ENCODE assay signal across 18 cellular contexts in genomic region chr17:78895322-78895721, GRCh38. TPM values are rescaled to one million over a fixed set of nuclear protein-coding genes. Genes with fewer than 3 reads are reported as not detected.
DNase-seq lines count a peak whose midpoint lies in the region; ATAC-seq and TF ChIP-seq lines count a peak whose summit lies in the region.
"Had no signal": no experiment of that assay in that cellular context is flagged by ENCODE, and none has a peak within 500 bp of the region (broad histone marks: within the 10 kb centered on the region; RNA-seq: fewer than 3 reads in every experiment).

No MANE protein-coding gene starts in this region.

- POLR2A ChIA-PET in SK-N-SH (lab: Yijun Ruan, JAX): no interaction called here

- no peak overlapping the region for H3K4me3 ChIP-seq in esophagus squamous epithelium
- H3K4me3 ChIP-seq in neural progenitor cell: no peak overlapping the region
- H3K4me3 ChIP-seq in thoracic aorta: peak overlapping the region; percentile 26
- H3K4me3 ChIP-seq in SK-N-SH (ENCODE audit: low read depth in 2 of 2, low read length in 1 of 2): no peak overlapping the region
- H3K4me3 ChIP-seq: MG63 had no signal

- H3K79me2 ChIP-seq in neural progenitor cell (ENCODE audit: low read depth): peaks cover 19% of the 10 kb centered on the region
- H3K79me2 ChIP-seq in SK-N-SH (ENCODE audit: insufficient read depth): peaks cover 99% of the 10 kb centered on the region

- H3K36me3 ChIP-seq in esophagus squamous epithelium: no peaks in the 10 kb centered on the region
- no peaks in the 10 kb centered on the region for H3K36me3 ChIP-seq in neural progenitor cell
- H3K36me3 ChIP-seq in thoracic aorta: peaks cover 12% of the 10 kb centered on the region
- peaks cover 12 to 16% of the 10 kb centered on the region in 2 experiments for H3K36me3 ChIP-seq in SK-N-SH (replicated peaks in 1 of 2; ENCODE audit: control insufficient read depth in 1 of 2, insufficient read depth in 2 of 2, low read length in 1 of 2)

- no peaks in the 10 kb centered on the region for H3K9me3 Mint-ChIP-seq in neural progenitor cell
- H3K9me3 Mint-ChIP-seq: effector memory CD8-positive, alpha-beta T cell; T-helper 1 cell treated with Interleukin-12 subunit alpha and Interleukin-12 subunit beta and Interleukin-4 antibody, amounts not matched to agents 30 μg/mL and 1 μg/mL, for 36 hours had no signal

- no peak for TF ChIP-seq POLR2A in esophagus squamous epithelium (IDR thresholded peaks at IDR 0.05)

- intact Hi-C loops in esophagus squamous epithelium (cut with DNase I): no loop called here

- DNase-seq in esophagus squamous epithelium (lab: John Stamatoyannopoulos, UW) (no peak), neural progenitor cell (ENCODE audit: low spot score) (no peak), thoracic aorta (ENCODE audit: low spot score) (no peak), NCI-H2081 (lab: John Stamatoyannopoulos, UW) (no peak), epidermal melanocyte (ENCODE audit: insufficient read length, low spot score) (no peak), SK-N-SH (no peak)
- DNase-seq: activated CD4-positive, CD25-positive, alpha-beta regulatory T cell; activated CD8-positive, alpha-beta memory T cell treated with anti-CD3 and anti-CD28 coated beads, Interleukin-2, amount 10 ng/mL, durations not matched to agents 7 days and 5 days; activated naive CD4-positive, alpha-beta T cell treated with Interleukin-2 at 50 U/mL for 16 hours; C1 segment of cervical spinal cord; effector memory CD8-positive, alpha-beta T cell; MG63; NCI-H1930; NCI-H526 treated with DMSO at 0.1 percent for 48 hours; stimulated activated CD4-positive, alpha-beta T cell treated with anti-CD3 and anti-CD28 coated beads, Interleukin-4, amount 100 ng/mL, for 1 hour had no signal

- no peak for TF ChIP-seq EP300 in SK-N-SH (IDR thresholded peaks at IDR 0.05; ENCODE audit: borderline replicate concordance in 1 of 2, low read depth in 1 of 2, low read length in 1 of 2)

- H3K4me1 Mint-ChIP-seq in neural progenitor cell: peaks cover 65% of the 10 kb centered on the region

- TF ChIP-seq CTCF in esophagus squamous epithelium (IDR thresholded peaks at IDR 0.05) (no peak), neural progenitor cell (IDR thresholded peaks at IDR 0.05) (no peak), thoracic aorta (IDR thresholded peaks at IDR 0.05) (no peak), SK-N-SH (IDR thresholded peaks at IDR 0.05) (no peak)

- WGBS in esophagus squamous epithelium, 2 donors: 44 to 54% methylated on average over 5 of the region's 5 CpGs
- 91% methylated on average over 5 of the region's 5 CpGs for WGBS in SK-N-SH (ENCODE audit: low lambda C conversion rate)

- peak overlapping the region; percentile 25 for H3K27ac Mint-ChIP-seq in neural progenitor cell
- H3K27ac Mint-ChIP-seq: activated CD8-positive, alpha-beta memory T cell treated with anti-CD3 and anti-CD28 coated beads, Interleukin-2, amount 10 ng/mL, durations not matched to agents 7 days and 5 days; effector memory CD8-positive, alpha-beta T cell; T-helper 1 cell treated with Interleukin-12 subunit alpha and Interleukin-12 subunit beta and Interleukin-4 antibody, amounts not matched to agents 30 μg/mL and 1 μg/mL, for 36 hours had no signal

- CTCF ChIA-PET in SK-N-SH (lab: Yijun Ruan, JAX): interaction anchor here (1.2 to 7.4 kb wide), 6 partner anchors 9 to 76 kb away, joined by 3 to 44 read pairs (median 10); no protein-coding TSS in a partner anchor

- no peak overlapping the region for H2AFZ ChIP-seq in neural progenitor cell (replicated peaks)
- no peak overlapping the region for H2AFZ ChIP-seq in SK-N-SH (ENCODE audit: low read depth)

- H3F3A ChIP-seq in neural progenitor cell (ENCODE audit: low read depth) (peaks cover 7% of the 10 kb centered on the region), SK-N-SH (replicated peaks; ENCODE audit: insufficient read depth) (peaks cover 13% of the 10 kb centered on the region)

- peaks cover 4% of the 10 kb centered on the region for H3K27me3 Mint-ChIP-seq in neural progenitor cell (ENCODE audit: insufficient read depth, low read depth)
- H3K27me3 Mint-ChIP-seq: activated CD8-positive, alpha-beta memory T cell treated with anti-CD3 and anti-CD28 coated beads, Interleukin-2, amount 10 ng/mL, durations not matched to agents 7 days and 5 days had no signal

- peak overlapping the region; percentile 72 for H3K27ac ChIP-seq in angular gyrus (ENCODE audit: low read depth, low read length)
- H3K27ac ChIP-seq in esophagus squamous epithelium: peak overlapping the region in 3 of 4 donors; percentile 52 to 62 (median 61)
- H3K27ac ChIP-seq in neural progenitor cell: no peak overlapping the region
- H3K27ac ChIP-seq in thoracic aorta: peak overlapping the region; percentile 36 to 65
- H3K27ac ChIP-seq in SK-N-SH (ENCODE audit: low read depth in 2 of 2, low read length in 1 of 2): peak overlapping the region in 1 of 2 experiments; percentile 22; a peak in 1 of 4 replicates

- H3K36me3 Mint-ChIP-seq in neural progenitor cell: no peaks in the 10 kb centered on the region
- H3K36me3 Mint-ChIP-seq: activated CD8-positive, alpha-beta memory T cell treated with anti-CD3 and anti-CD28 coated beads, Interleukin-2, amount 10 ng/mL, durations not matched to agents 7 days and 5 days had no signal

- H3K9ac ChIP-seq in neural progenitor cell (no peak overlapping the region), SK-N-SH (no peak overlapping the region)

- no peak for TF ChIP-seq RAD21 in SK-N-SH (IDR thresholded peaks at IDR 0.05; ENCODE audit: low read length)

- no peaks in the 10 kb centered on the region for H3K27me3 ChIP-seq in esophagus squamous epithelium
- H3K27me3 ChIP-seq in neural progenitor cell: no peaks in the 10 kb centered on the region
- no peaks in the 10 kb centered on the region for H3K27me3 ChIP-seq in thoracic aorta (replicated peaks; ENCODE audit: insufficient read depth)
- no peaks in the 10 kb centered on the region for H3K27me3 ChIP-seq in SK-N-SH (ENCODE audit: insufficient read depth)
- H3K27me3 ChIP-seq: MG63 had no signal

- H3K9me2 ChIP-seq in SK-N-SH: no peaks in the 10 kb centered on the region

- peaks cover 86% of the 10 kb centered on the region for H4K20me1 ChIP-seq in neural progenitor cell (ENCODE audit: low read depth)
- peaks cover 97% of the 10 kb centered on the region for H4K20me1 ChIP-seq in SK-N-SH (ENCODE audit: insufficient read depth)

- H3K4me3 Mint-ChIP-seq in neural progenitor cell: no peak overlapping the region
- H3K4me3 Mint-ChIP-seq: activated CD8-positive, alpha-beta memory T cell treated with anti-CD3 and anti-CD28 coated beads, Interleukin-2, amount 10 ng/mL, durations not matched to agents 7 days and 5 days; effector memory CD8-positive, alpha-beta T cell; T-helper 1 cell treated with Interleukin-12 subunit alpha and Interleukin-12 subunit beta and Interleukin-4 antibody, amounts not matched to agents 30 μg/mL and 1 μg/mL, for 36 hours had no signal

- H3K9me3 ChIP-seq in esophagus squamous epithelium (no peaks in the 10 kb centered on the region), neural progenitor cell (ENCODE audit: low read depth) (no peaks in the 10 kb centered on the region), thoracic aorta (no peaks in the 10 kb centered on the region), SK-N-SH (no peaks in the 10 kb centered on the region)
- H3K9me3 ChIP-seq: MG63 had no signal

- ATAC-seq in thoracic aorta (ENCODE audit: insufficient number of reproducible peaks, low FRiP score, low read depth): no peak
- ATAC-seq: activated CD8-positive, alpha-beta memory T cell treated with anti-CD3 and anti-CD28 coated beads, Interleukin-2, amount 10 ng/mL, durations not matched to agents 7 days and 5 days; effector memory CD8-positive, alpha-beta T cell; Panc1 had no signal

- peaks cover 9 to 99% (median 74%) of the 10 kb centered on the region in 3 donors for H3K4me1 ChIP-seq in esophagus squamous epithelium
- H3K4me1 ChIP-seq in neural progenitor cell: peaks cover 10% of the 10 kb centered on the region
- H3K4me1 ChIP-seq in thoracic aorta (ENCODE audit: control insufficient read depth in 1 of 2, low read depth in 2 of 2): peaks cover 72 to 93% of the 10 kb centered on the region in 2 donors
- H3K4me1 ChIP-seq in SK-N-SH (ENCODE audit: control insufficient read depth in 1 of 2, insufficient read depth in 2 of 2, low read depth in 1 of 2, low read length in 1 of 2): peaks cover 0 to 79% of the 10 kb centered on the region in 2 experiments; a peak in 2 of 4 replicates

- no peak overlapping the region for H3K4me2 ChIP-seq in neural progenitor cell
- no peak overlapping the region for H3K4me2 ChIP-seq in SK-N-SH

TF ChIP-seq in SK-N-SH, 30 proteins besides CTCF, POLR2A, EP300 and RAD21:
- no peak for TF ChIP-seq RXRA (IDR thresholded peaks at IDR 0.05; ENCODE audit: borderline replicate concordance, low read depth)
- TF ChIP-seq NFIC (IDR thresholded peaks at IDR 0.05; ENCODE audit: borderline replicate concordance): no peak
- no peak for TF ChIP-seq RFX5 (IDR thresholded peaks at IDR 0.05; ENCODE audit: low read length)
- no peak for TF ChIP-seq TCF12 (IDR thresholded peaks at IDR 0.05)

RNA-seq across cellular contexts. Expression of gene CEP295NL, which starts 7.7 kb away (rescaled TPM):
- total RNA-seq in esophagus squamous epithelium: 1 to 10 TPM in 2 of 4 donors, under 1 TPM in 2; 0.42 to 6.9 (median 1.1) TPM
- 0.28 and 0.39 TPM in 2 replicates for total RNA-seq in neural progenitor cell (ENCODE audit: low replicate concordance)
- total RNA-seq in thoracic aorta: 10 to 100 TPM in 1 of 2 donors, 1 to 10 TPM in 1; 6.8 to 13.0 TPM
- polyA plus RNA-seq in SK-N-SH (2012; rRNA removed): 0.31 and 0.35 TPM in 2 replicates
- polyA plus RNA-seq in SK-N-SH (2012; cell fraction: cytosol; rRNA removed): 0.17 and 0.21 TPM in 2 replicates
- polyA plus RNA-seq in SK-N-SH (2012; cell fraction: nucleus; rRNA removed): 0.68 and 0.97 TPM in 2 replicates

RNA-seq across cellular contexts. Expression of gene TIMP2, which starts 29.9 kb away (rescaled TPM):
- total RNA-seq in esophagus squamous epithelium: 100 to 1,000 TPM in 1 of 4 donors, 10 to 100 TPM in 2, 1 to 10 TPM in 1; 6.1 to 154 (median 28.2) TPM
- total RNA-seq in neural progenitor cell (ENCODE audit: low replicate concordance): 19.8 and 22.3 TPM in 2 replicates
- total RNA-seq in thoracic aorta: 100 to 1,000 TPM; 475 to 619 TPM
- polyA plus RNA-seq in SK-N-SH (2012; rRNA removed): 256 and 441 TPM in 2 replicates
- 528 and 616 TPM in 2 replicates for polyA plus RNA-seq in SK-N-SH (2012; cell fraction: cytosol; rRNA removed)
- polyA plus RNA-seq in SK-N-SH (2012; cell fraction: nucleus; rRNA removed): 334 and 427 TPM in 2 replicates

RNA-seq across cellular contexts. Expression of gene USP36, which starts 54.7 kb away (rescaled TPM):
- 10 to 100 TPM; 13.2 to 38.9 (median 22.4) TPM for total RNA-seq in esophagus squamous epithelium
- total RNA-seq in neural progenitor cell (ENCODE audit: low replicate concordance): 16.6 and 20.4 TPM in 2 replicates
- total RNA-seq in thoracic aorta: 10 to 100 TPM; 40.3 to 95.9 TPM
- 34.6 and 41.2 TPM in 2 replicates for polyA plus RNA-seq in SK-N-SH (2012; rRNA removed)
- polyA plus RNA-seq in SK-N-SH (2012; cell fraction: cytosol; rRNA removed): 22.5 and 26.9 TPM in 2 replicates
- 163 and 178 TPM in 2 replicates for polyA plus RNA-seq in SK-N-SH (2012; cell fraction: nucleus; rRNA removed)
